ENCODE assay signal across 10 cellular contexts in genomic region chr10:71963351-71963755, GRCh38. TPM values are rescaled to one million over a fixed set of nuclear protein-coding genes. Genes with fewer than 3 reads are reported as not detected.
DNase-seq lines count a peak whose midpoint lies in the region; ATAC-seq and TF ChIP-seq lines count a peak whose summit lies in the region.
"Had no signal": no experiment of that assay in that cellular context is flagged by ENCODE, and none has a peak within 500 bp of the region (broad histone marks: within the 10 kb centered on the region; RNA-seq: fewer than 3 reads in every experiment).

No MANE protein-coding gene starts in this region.

- H3K36me3 Mint-ChIP-seq in activated T-cell treated with anti-CD3 and anti-CD28 coated beads, Interleukin-2, amount 50 U/mL, for 4 hours (ENCODE audit: insufficient read depth): no peaks in the 10 kb centered on the region
- H3K36me3 Mint-ChIP-seq in activated T-cell treated with anti-CD3 and anti-CD28 coated beads, Interleukin-2, amount 50 U/mL, for 24 hours (ENCODE audit: low read depth): no peaks in the 10 kb centered on the region

- WGBS in esophagus, 2 donors: 59 to 63% methylated on average over 20 of the region's 20 CpGs

- no peak for TF ChIP-seq CTCF in upper lobe of right lung (IDR thresholded peaks at IDR 0.05)

- H3K36me3 ChIP-seq in esophagus (ENCODE audit: control insufficient read depth in 2 of 2, insufficient read depth in 2 of 2, low read length in 1 of 2) (no peaks in the 10 kb centered on the region), mucosa of rectum (ENCODE audit: control insufficient read depth in 2 of 2, insufficient read depth in 2 of 2, low read length in 2 of 2) (no peaks in the 10 kb centered on the region), upper lobe of right lung (no peaks in the 10 kb centered on the region)

- H3K4me3 ChIP-seq in esophagus (ENCODE audit: low read depth in 1 of 2, low read length in 2 of 2) (no peak overlapping the region), mucosa of rectum (ENCODE audit: low read length in 2 of 2) (no peak overlapping the region), upper lobe of right lung (peak overlapping the region; percentile 61)

- H3K27ac Mint-ChIP-seq in activated T-cell treated with anti-CD3 and anti-CD28 coated beads, Interleukin-2, amount 50 U/mL, for 24 hours: no peak overlapping the region

- no peak for DNase-seq in activated T-cell treated with anti-CD3 and anti-CD28 coated beads, Interleukin-2, amount 50 U/mL, for 4 hours
- DNase-seq in activated T-cell treated with anti-CD3 and anti-CD28 coated beads, Interleukin-2, amount 50 U/mL, for 24 hours: no peak
- DNase-seq in upper lobe of right lung (no peak), HUDEP-2 (lab: John Stamatoyannopoulos, UW; ENCODE audit: unreplicated experiment in 76 of 76) (no peak)
- DNase-seq in activated CD4-positive, CD25-positive, alpha-beta regulatory T cell (lab: John Stamatoyannopoulos, UW): no peak
- DNase-seq: activated CD4-positive, CD25-positive, alpha-beta regulatory T cell treated with anti-CD3 and anti-CD28 coated beads, Interleukin-2, amount 50 U/mL, for 72 hours; MM.1S had no signal

- no peaks in the 10 kb centered on the region for H3K9me3 ChIP-seq in esophagus (ENCODE audit: control insufficient read depth in 2 of 2, insufficient read depth in 1 of 2, low read depth in 1 of 2, low read length in 1 of 2)
- H3K9me3 ChIP-seq in mucosa of rectum (ENCODE audit: control insufficient read depth in 2 of 2, low read length in 2 of 2): no peaks in the 10 kb centered on the region
- H3K9me3 ChIP-seq in upper lobe of right lung: no peaks in the 10 kb centered on the region

- H3K4me1 Mint-ChIP-seq in activated T-cell treated with anti-CD3 and anti-CD28 coated beads, Interleukin-2, amount 50 U/mL, for 4 hours (ENCODE audit: low read depth): peaks cover 6% of the 10 kb centered on the region
- H3K4me1 Mint-ChIP-seq in activated T-cell treated with anti-CD3 and anti-CD28 coated beads, Interleukin-2, amount 50 U/mL, for 24 hours (ENCODE audit: low read depth): peaks cover 20% of the 10 kb centered on the region

- intact Hi-C loops in upper lobe of right lung (cut with DNase I): no loop called here

- H3K9ac ChIP-seq in mucosa of rectum (ENCODE audit: low read depth in 1 of 2, low read length in 2 of 2): no peak overlapping the region

- H3K27ac ChIP-seq in esophagus (ENCODE audit: low read depth in 2 of 2, low read length in 1 of 2) (peak overlapping the region; percentile 88 to 94), mucosa of rectum (ENCODE audit: low read depth in 2 of 2, low read length in 2 of 2) (peak overlapping the region; percentile 68 to 71), upper lobe of right lung (peak overlapping the region; percentile 83)

- peak overlapping the region; percentile 36 for H3K4me3 Mint-ChIP-seq in activated T-cell treated with anti-CD3 and anti-CD28 coated beads, Interleukin-2, amount 50 U/mL, for 4 hours
- no peak overlapping the region for H3K4me3 Mint-ChIP-seq in activated T-cell treated with anti-CD3 and anti-CD28 coated beads, Interleukin-2, amount 50 U/mL, for 24 hours

- H3K27me3 Mint-ChIP-seq in activated T-cell treated with anti-CD3 and anti-CD28 coated beads, Interleukin-2, amount 50 U/mL, for 4 hours (ENCODE audit: low read depth): peaks cover 47% of the 10 kb centered on the region
- H3K27me3 Mint-ChIP-seq in activated T-cell treated with anti-CD3 and anti-CD28 coated beads, Interleukin-2, amount 50 U/mL, for 24 hours: peaks cover 60% of the 10 kb centered on the region

- H3K4me1 ChIP-seq in esophagus (ENCODE audit: control insufficient read depth in 2 of 2, insufficient read depth in 2 of 2, low read length in 1 of 2) (peaks cover 4 to 17% of the 10 kb centered on the region in 2 donors), mucosa of rectum (ENCODE audit: control insufficient read depth in 2 of 2, insufficient read depth in 2 of 2, low read length in 2 of 2) (peaks cover 6 to 7% of the 10 kb centered on the region in 2 donors), upper lobe of right lung (peaks cover 10% of the 10 kb centered on the region)

- no peaks in the 10 kb centered on the region for H3K9me3 Mint-ChIP-seq in activated T-cell treated with anti-CD3 and anti-CD28 coated beads, Interleukin-2, amount 50 U/mL, for 4 hours
- no peaks in the 10 kb centered on the region for H3K9me3 Mint-ChIP-seq in activated T-cell treated with anti-CD3 and anti-CD28 coated beads, Interleukin-2, amount 50 U/mL, for 24 hours

- H3K27me3 ChIP-seq in esophagus (ENCODE audit: control insufficient read depth in 1 of 2, insufficient read depth in 2 of 2, low read length in 2 of 2): no peaks in the 10 kb centered on the region
- peaks cover 13 to 23% of the 10 kb centered on the region in 2 donors for H3K27me3 ChIP-seq in mucosa of rectum (ENCODE audit: control insufficient read depth in 2 of 2, insufficient read depth in 2 of 2, low read length in 2 of 2)
- no peaks in the 10 kb centered on the region for H3K27me3 ChIP-seq in upper lobe of right lung

- ATAC-seq in activated T-cell treated with anti-CD3 and anti-CD28 coated beads, Interleukin-2, amount 50 U/mL, for 4 hours: no peak
- ATAC-seq in upper lobe of right lung (no peak), GM18498 (IDR thresholded peaks at IDR 0.05; ENCODE audit: unreplicated experiment) (no peak)

RNA-seq across cellular contexts. Expression of gene CHST3, which starts 0.8 kb away (rescaled TPM):
- 1 to 10 TPM in 2 of 3 donors, under 1 TPM in 1; 0.90 to 2.0 (median 1.1) TPM for total RNA-seq in activated T-cell treated with anti-CD3 and anti-CD28 coated beads, Interleukin-2, amount 50 U/mL, for 4 hours
- polyA plus RNA-seq in esophagus: 1 to 10 TPM; 2.6 to 3.2 TPM
- total RNA-seq in upper lobe of right lung: 15.6 TPM
